In the genomic region with DNA sequence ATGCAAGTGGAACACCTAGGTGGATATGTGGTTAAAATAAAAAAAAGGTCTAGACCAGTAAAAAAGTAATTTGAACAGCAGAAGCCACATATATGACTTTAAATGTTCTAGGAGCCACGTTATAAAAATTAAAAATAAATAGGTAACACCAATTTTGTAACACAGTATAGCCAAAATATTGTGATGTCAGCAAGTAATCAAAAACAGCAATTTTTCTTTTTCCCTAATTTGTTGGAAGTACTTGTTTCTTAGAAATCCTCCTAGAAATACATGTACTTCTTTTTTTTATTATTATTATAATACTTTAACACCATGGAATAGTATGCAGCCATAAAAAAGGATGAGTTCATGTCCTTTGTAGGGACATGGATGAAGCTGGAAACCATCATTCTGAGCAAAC, we compare ENCODE assay signal across 34 cellular contexts. TPM values are rescaled to one million over a fixed set of nuclear protein-coding genes. Genes with fewer than 3 reads are reported as not detected.
"Had no signal": no experiment of that assay in that cellular context is flagged by ENCODE, and none has a peak within 500 bp of the region (broad histone marks: within the 10 kb centered on the region; RNA-seq: fewer than 3 reads in every experiment).

No MANE protein-coding gene starts in this region.

- H3K79me2 ChIP-seq: parathyroid adenoma had no signal

- H3K27me3 ChIP-seq: ovary, spleen, stomach, thyroid gland, tibial nerve, upper lobe of left lung, vagina had no signal

- H3K9me3 ChIP-seq: ovary, psoas muscle, spleen, stomach, thoracic aorta, thyroid gland, tibial nerve, upper lobe of left lung, vagina had no signal

- H3K9ac ChIP-seq: parathyroid adenoma had no signal

- H3K4me1 ChIP-seq: parathyroid adenoma, psoas muscle, stomach, tibial nerve, vagina had no signal

- H3K27ac ChIP-seq: ovary, parathyroid adenoma, psoas muscle, skin epidermis, stomach, thoracic aorta, thyroid gland, tibial nerve, vagina had no signal

- H3K36me3 ChIP-seq: ovary, spleen, stomach, thoracic aorta, thyroid gland, tibial nerve, upper lobe of left lung, vagina had no signal

- H3K4me2 ChIP-seq: smooth muscle cell had no signal

- FAIRE-seq: urothelium cell line had no signal

- ATAC-seq: naive thymus-derived CD8-positive, alpha-beta T cell; natural killer cell treated with Interleukin-12 subunit alpha and Interleukin-12 subunit beta and Interleukin-15 and Interleukin-18, amount 100 ng/mL, for 72 hours; psoas muscle; sciatic nerve; stimulated activated effector memory CD8-positive, alpha-beta T cell treated with anti-CD3 and anti-CD28 coated beads, Interleukin-12 subunit alpha, Interleukin-12 subunit beta, amount 100 ng/mL, for 72 hours; stimulated activated naive B cell treated with anti-CD40 and anti-IgM and Interleukin-4, amounts not matched to agents 10 μg/mL and 1 μg/mL and 100 μg/mL, for 72 hours had no signal

- H2AFZ ChIP-seq: parathyroid adenoma had no signal

- DNase-seq: naive thymus-derived CD8-positive, alpha-beta T cell; nephron progenitor cell; occipital lobe; ovary; posterior cingulate gyrus; psoas muscle; right cardiac atrium; spleen; stimulated activated CD4-positive, alpha-beta T cell treated with anti-CD3 and anti-CD28 coated beads, Interleukin-12 subunit alpha, Interleukin-12 subunit beta, amount 100 ng/mL, for 4 hours; stimulated activated CD4-positive, alpha-beta T cell treated with anti-CD3 and anti-CD28 coated beads, Interleukin-1b, Interleukin-23, amount 100 ng/mL, for 48 hours; stimulated activated CD4-positive, alpha-beta T cell treated with anti-CD3 and anti-CD28 coated beads, Interleukin-4, amount 100 ng/mL, for 1 hour; stimulated activated naive B cell treated with anti-CD40 and anti-IgM and Interleukin-4, amounts not matched to agents 10 μg/mL and 1 μg/mL and 100 μg/mL, for 72 hours; stimulated activated naive CD4-positive, alpha-beta T cell treated with Interleukin-2 at 50 U/mL for 16 hours; stomach; trophoblast cell had no signal

- H3K4me3 ChIP-seq: ovary, psoas muscle, skin epidermis, smooth muscle cell, spleen, stomach, thoracic aorta, thyroid gland, tibial nerve, upper lobe of left lung, vagina had no signal

RNA-seq across cellular contexts. Expression of a gene that starts 25.7 kb away (rescaled TPM):
- total RNA-seq: naive thymus-derived CD8-positive, alpha-beta T cell; natural killer cell treated with Interleukin-12 subunit alpha and Interleukin-12 subunit beta and Interleukin-15 and Interleukin-18, amount 100 ng/mL, for 72 hours; neural crest cell; occipital lobe; osteoblast; progenitor cell of endocrine pancreas; renal cortical epithelial cell; smooth muscle cell; stomach; subcutaneous adipose tissue; temporal lobe; thoracic aorta; thyroid gland; upper lobe of left lung; ureter; vagina had no signal
- polyA plus RNA-seq: naive thymus-derived CD8-positive, alpha-beta T cell; stomach had no signal
